Comparison of ENCODE assay signal across 17 cellular contexts in the genomic region with DNA sequence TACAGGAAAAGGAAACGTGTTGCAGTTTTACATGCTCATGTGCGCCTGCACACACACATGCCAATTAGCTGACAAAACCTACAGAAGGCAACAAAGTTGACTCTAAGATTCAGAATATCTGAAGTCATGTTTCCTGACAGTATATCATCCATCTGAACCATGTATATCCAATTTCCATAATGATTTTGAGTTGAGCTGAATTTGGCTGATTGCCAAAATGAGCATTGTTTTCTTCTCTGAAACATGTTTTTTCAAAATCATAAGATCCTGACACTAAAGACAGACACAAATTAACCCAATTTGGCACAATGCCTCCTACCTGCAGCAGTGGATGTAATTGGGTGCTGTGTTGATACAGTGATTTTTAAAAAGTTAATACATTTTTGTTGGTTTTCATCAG.
DNase-seq lines count a peak whose midpoint lies in the region; ATAC-seq, FAIRE-seq and TF ChIP-seq lines count a peak whose summit lies in the region.
"Had no signal": no experiment of that assay in that cellular context is flagged by ENCODE, and none has a peak within 500 bp of the region (broad histone marks: within the 10 kb centered on the region; RNA-seq: fewer than 3 reads in every experiment).

No MANE protein-coding gene starts in this region.

- ATAC-seq in left colon (no peak), HG03342 (IDR thresholded peaks at IDR 0.05; ENCODE audit: unreplicated experiment) (no peak), HG03135 (IDR thresholded peaks at IDR 0.05; ENCODE audit: unreplicated experiment) (no peak)

- peak; percentile 41 for FAIRE-seq in endometrium (lab: Jason Lieb, UNC)
- FAIRE-seq: GM19239, H1 had no signal

- DNase-seq in NCI-H748 (lab: John Stamatoyannopoulos, UW; ENCODE audit: unreplicated experiment) (peak; percentile 18), NCI-H748 treated with DMSO at 0.1 percent for 48 hours (lab: John Stamatoyannopoulos, UW) (no peak), NCI-H2171 (lab: John Stamatoyannopoulos, UW) (peak; percentile 82), left colon (no peak)
- DNase-seq: 8988T; ACHN; C1 segment of cervical spinal cord; CD4-positive, alpha-beta T cell; DMS153; GF-D8; HFFc6 had no signal

- intact Hi-C loops in left colon (cut with DNase I, micrococcal nuclease), result no loop called here

- no peak for TF ChIP-seq EP300 in Ishikawa (IDR thresholded peaks at IDR 0.05; ENCODE audit: borderline replicate concordance)

- no peak for TF ChIP-seq RAD21 in Ishikawa (IDR thresholded peaks at IDR 0.05; ENCODE audit: low read depth)

TF ChIP-seq in Ishikawa, 13 proteins besides CTCF, POLR2A, EP300 and RAD21:
- TF ChIP-seq NFIC (IDR thresholded peaks at IDR 0.05) (peak; percentile 42), TEAD4 (IDR thresholded peaks at IDR 0.05) (no peak)
- TF ChIP-seq, protein P1, sequence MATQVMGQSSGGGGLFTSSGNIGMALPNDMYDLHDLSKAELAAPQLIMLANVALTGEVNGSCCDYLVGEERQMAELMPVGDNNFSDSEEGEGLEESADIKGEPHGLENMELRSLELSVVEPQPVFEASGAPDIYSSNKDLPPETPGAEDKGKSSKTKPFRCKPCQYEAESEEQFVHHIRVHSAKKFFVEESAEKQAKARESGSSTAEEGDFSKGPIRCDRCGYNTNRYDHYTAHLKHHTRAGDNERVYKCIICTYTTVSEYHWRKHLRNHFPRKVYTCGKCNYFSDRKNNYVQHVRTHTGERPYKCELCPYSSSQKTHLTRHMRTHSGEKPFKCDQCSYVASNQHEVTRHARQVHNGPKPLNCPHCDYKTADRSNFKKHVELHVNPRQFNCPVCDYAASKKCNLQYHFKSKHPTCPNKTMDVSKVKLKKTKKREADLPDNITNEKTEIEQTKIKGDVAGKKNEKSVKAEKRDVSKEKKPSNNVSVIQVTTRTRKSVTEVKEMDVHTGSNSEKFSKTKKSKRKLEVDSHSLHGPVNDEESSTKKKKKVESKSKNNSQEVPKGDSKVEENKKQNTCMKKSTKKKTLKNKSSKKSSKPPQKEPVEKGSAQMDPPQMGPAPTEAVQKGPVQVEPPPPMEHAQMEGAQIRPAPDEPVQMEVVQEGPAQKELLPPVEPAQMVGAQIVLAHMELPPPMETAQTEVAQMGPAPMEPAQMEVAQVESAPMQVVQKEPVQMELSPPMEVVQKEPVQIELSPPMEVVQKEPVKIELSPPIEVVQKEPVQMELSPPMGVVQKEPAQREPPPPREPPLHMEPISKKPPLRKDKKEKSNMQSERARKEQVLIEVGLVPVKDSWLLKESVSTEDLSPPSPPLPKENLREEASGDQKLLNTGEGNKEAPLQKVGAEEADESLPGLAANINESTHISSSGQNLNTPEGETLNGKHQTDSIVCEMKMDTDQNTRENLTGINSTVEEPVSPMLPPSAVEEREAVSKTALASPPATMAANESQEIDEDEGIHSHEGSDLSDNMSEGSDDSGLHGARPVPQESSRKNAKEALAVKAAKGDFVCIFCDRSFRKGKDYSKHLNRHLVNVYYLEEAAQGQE (IDR thresholded peaks at IDR 0.05; ENCODE audit: low read depth), result no peak
- TF ChIP-seq, protein P2, sequence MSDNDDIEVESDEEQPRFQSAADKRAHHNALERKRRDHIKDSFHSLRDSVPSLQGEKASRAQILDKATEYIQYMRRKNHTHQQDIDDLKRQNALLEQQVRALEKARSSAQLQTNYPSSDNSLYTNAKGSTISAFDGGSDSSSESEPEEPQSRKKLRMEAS (IDR thresholded peaks at IDR 0.05), result no peak

Comparison
In these comparisons a context has a peak if more than half of its experiments do, and no peak if none do; other contexts are left out.
1. DNase-seq: peak in NCI-H748 (single experiment) and NCI-H2171 (single experiment); none in NCI-H748 treated with DMSO at 0.1 percent for 48 hours (single experiment) and left colon (0 of 2).